In the genomic region with DNA sequence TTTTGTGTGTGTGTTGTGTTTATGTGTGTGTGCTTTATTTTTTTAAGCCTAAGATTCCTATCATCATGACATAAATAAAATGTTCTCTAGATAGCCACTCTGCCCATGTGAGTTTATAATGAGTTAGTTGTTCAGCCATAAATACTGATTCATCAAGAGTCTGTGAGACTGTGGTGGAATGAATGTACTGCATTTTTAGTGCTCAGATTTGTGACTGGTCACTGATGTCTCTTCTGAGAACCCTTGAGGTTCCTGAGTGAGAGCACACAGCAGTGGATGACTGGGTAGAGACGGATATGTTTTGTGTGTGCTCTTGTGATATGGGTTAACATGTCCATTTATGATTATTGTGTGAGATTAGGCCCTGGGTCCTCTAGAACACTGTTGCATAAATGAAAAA, we compare ENCODE assay signal across 15 cellular contexts. TPM values are rescaled to one million over a fixed set of nuclear protein-coding genes. Genes with fewer than 3 reads are reported as not detected.
DNase-seq lines count a peak whose midpoint lies in the region; ATAC-seq and TF ChIP-seq lines count a peak whose summit lies in the region.
"Had no signal": no experiment of that assay in that cellular context is flagged by ENCODE, and none has a peak within 500 bp of the region (broad histone marks: within the 10 kb centered on the region; RNA-seq: fewer than 3 reads in every experiment).

No MANE protein-coding gene starts in this region.

- peaks cover 7% of the 10 kb centered on the region for H3K4me1 ChIP-seq in GM23248 (ENCODE audit: insufficient read depth)
- H3K4me1 ChIP-seq: BLaER1, breast epithelium, psoas muscle had no signal

- no peaks in the 10 kb centered on the region for H3K27me3 ChIP-seq in CD4-positive, alpha-beta T cell (ENCODE audit: control insufficient read depth, insufficient read depth, low read length)
- no peaks in the 10 kb centered on the region for H3K27me3 ChIP-seq in GM23248 (replicated peaks; ENCODE audit: insufficient read depth)
- H3K27me3 ChIP-seq: BLaER1, breast epithelium had no signal

- H3K4me3 Mint-ChIP-seq in CD4-positive, alpha-beta T cell, result no peak overlapping the region
- H3K4me3 Mint-ChIP-seq in natural killer cell, result no peak overlapping the region
- H3K4me3 Mint-ChIP-seq in T-helper 2 cell treated with Interferon-gamma antibody and Interleukin-4, amounts not matched to agents 5 μg/mL and 100 μg/mL, for 36 hours, result no peak overlapping the region

- TF ChIP-seq CTCF in CD4-positive, alpha-beta T cell (IDR thresholded peaks at IDR 0.05), result no peak
- no peak for TF ChIP-seq CTCF in natural killer cell (IDR thresholded peaks at IDR 0.05)

- no peaks in the 10 kb centered on the region for H3K9me3 ChIP-seq in CD4-positive, alpha-beta T cell (ENCODE audit: control insufficient read depth, low read length)
- no peaks in the 10 kb centered on the region for H3K9me3 ChIP-seq in GM23248 (ENCODE audit: low read depth)
- H3K9me3 ChIP-seq: BLaER1, breast epithelium, psoas muscle had no signal

- no peak for DNase-seq in CD4-positive, alpha-beta T cell
- DNase-seq in GM23248, result peak; percentile 67
- DNase-seq in astrocyte of the hippocampus (ENCODE audit: low read depth, low spot score), result peak; percentile 31
- no peak for DNase-seq in natural killer cell
- DNase-seq in T-helper 2 cell treated with Interferon-gamma antibody and Interleukin-4, amounts not matched to agents 5 μg/mL and 100 μg/mL, for 36 hours (ENCODE audit: low spot score), result no peak
- DNase-seq in NCI-H510A (lab: John Stamatoyannopoulos, UW), result no peak
- DNase-seq: activated naive CD4-positive, alpha-beta T cell treated with Interleukin-2 at 50 U/mL for 16 hours; effector memory CD4-positive, alpha-beta T cell; GOT3; NCI-H187; psoas muscle had no signal

- peak overlapping the region; percentile 10 for H3K27ac Mint-ChIP-seq in CD4-positive, alpha-beta T cell
- peak overlapping the region; percentile 93 to 95 for H3K27ac Mint-ChIP-seq in natural killer cell
- no peak overlapping the region for H3K27ac Mint-ChIP-seq in T-helper 2 cell treated with Interferon-gamma antibody and Interleukin-4, amounts not matched to agents 5 μg/mL and 100 μg/mL, for 36 hours

- no peak overlapping the region for H2AFZ ChIP-seq in GM23248

- H3K9me2 ChIP-seq in GM23248 (ENCODE audit: insufficient read depth), result no peaks in the 10 kb centered on the region

- WGBS in GM23248 (ENCODE audit: low coverage in 1 of 2, low lambda C conversion rate in 2 of 2, missing lambda C conversion rate in 2 of 2), 2 experiments, result 76% methylated on average over 1 of the region's 1 CpG

- no peak overlapping the region for H3K9ac ChIP-seq in GM23248
- H3K9ac ChIP-seq: BLaER1 had no signal

- ATAC-seq in CD4-positive, alpha-beta T cell (ENCODE audit: poor library complexity), result no peak
- ATAC-seq in natural killer cell (no peak), HG03025 (IDR thresholded peaks at IDR 0.05; ENCODE audit: low FRiP score, unreplicated experiment) (no peak)

- no peak overlapping the region for H3K4me3 ChIP-seq in GM23248
- H3K4me3 ChIP-seq: BLaER1, breast epithelium, psoas muscle, SK-N-MC had no signal

- peaks cover 96% of the 10 kb centered on the region for H3K36me3 Mint-ChIP-seq in CD4-positive, alpha-beta T cell (ENCODE audit: low read depth)
- H3K36me3 Mint-ChIP-seq in natural killer cell, result peaks cover 49% of the 10 kb centered on the region
- H3K36me3 Mint-ChIP-seq in T-helper 2 cell treated with Interferon-gamma antibody and Interleukin-4, amounts not matched to agents 5 μg/mL and 100 μg/mL, for 36 hours (ENCODE audit: low read depth), result peaks cover 62% of the 10 kb centered on the region

- H3K27me3 Mint-ChIP-seq in CD4-positive, alpha-beta T cell, result no peaks in the 10 kb centered on the region
- no peaks in the 10 kb centered on the region for H3K27me3 Mint-ChIP-seq in natural killer cell (ENCODE audit: low read depth in 2 of 2)
- H3K27me3 Mint-ChIP-seq in T-helper 2 cell treated with Interferon-gamma antibody and Interleukin-4, amounts not matched to agents 5 μg/mL and 100 μg/mL, for 36 hours (ENCODE audit: low read depth), result no peaks in the 10 kb centered on the region

- CTCF ChIA-PET in CD4-positive, alpha-beta T cell (lab: Charles Lee), result no interaction called here

- no peaks in the 10 kb centered on the region for H4K20me1 ChIP-seq in GM23248 (ENCODE audit: insufficient read depth)

- no peaks in the 10 kb centered on the region for H3K9me3 Mint-ChIP-seq in CD4-positive, alpha-beta T cell
- H3K9me3 Mint-ChIP-seq in natural killer cell, result no peaks in the 10 kb centered on the region
- no peaks in the 10 kb centered on the region for H3K9me3 Mint-ChIP-seq in T-helper 2 cell treated with Interferon-gamma antibody and Interleukin-4, amounts not matched to agents 5 μg/mL and 100 μg/mL, for 36 hours

- H3K79me2 ChIP-seq in GM23248 (ENCODE audit: insufficient read depth), result peaks cover 97% of the 10 kb centered on the region

- H3K4me2 ChIP-seq in GM23248 (ENCODE audit: unreplicated experiment), result no peak overlapping the region
- H3K4me2 ChIP-seq: BLaER1 had no signal

- in situ Hi-C loops in GM23248 (cut with MboI), result no loop called here

- H3K4me1 Mint-ChIP-seq in CD4-positive, alpha-beta T cell (ENCODE audit: low read depth), result peaks cover 16% of the 10 kb centered on the region
- H3K4me1 Mint-ChIP-seq in natural killer cell, result peaks cover 20 to 22% of the 10 kb centered on the region in 2 donors
- peaks cover 38% of the 10 kb centered on the region for H3K4me1 Mint-ChIP-seq in T-helper 2 cell treated with Interferon-gamma antibody and Interleukin-4, amounts not matched to agents 5 μg/mL and 100 μg/mL, for 36 hours (ENCODE audit: low read depth)

- POLR2A ChIA-PET in CD4-positive, alpha-beta T cell (lab: Charles Lee), result no interaction called here

- intact Hi-C loops in CD4-positive, alpha-beta T cell (cut with DNase I, micrococcal nuclease), result no loop called here
- intact Hi-C loops in natural killer cell (cut with micrococcal nuclease), result no loop called here

- H3F3A ChIP-seq in GM23248 (ENCODE audit: insufficient read depth), result peaks cover 40% of the 10 kb centered on the region

- peaks cover 84% of the 10 kb centered on the region for H3K36me3 ChIP-seq in GM23248 (ENCODE audit: low read depth)

- no peak overlapping the region for H3K27ac ChIP-seq in CD4-positive, alpha-beta T cell (ENCODE audit: low read depth, low read length)
- peak overlapping the region; percentile 51 for H3K27ac ChIP-seq in GM23248
- H3K27ac ChIP-seq: BLaER1, breast epithelium, psoas muscle, SK-N-MC had no signal

RNA-seq across cellular contexts. Expression of a gene that starts 51.2 kb away (rescaled TPM):
- total RNA-seq in CD4-positive, alpha-beta T cell, result 10 to 100 TPM; 58.5 to 67.6 TPM
- total RNA-seq in GM23248 (2014; rRNA removed; shearing (Covaris generic)), result 45.0 and 62.0 TPM in 2 replicates
- polyA plus RNA-seq in GM23248 (2016; fragmentation: Nextera tagmentation; extraction: Ambion mirVana), result 31.7 and 35.0 TPM in 2 replicates
- total RNA-seq in natural killer cell, result 100 to 1,000 TPM; 106 to 154 (median 140) TPM

Comparison
In these comparisons a context has a peak if more than half of its experiments do, and no peak if none do; other contexts are left out.
1. DNase-seq: peak in GM23248 (single experiment) and astrocyte of the hippocampus (single experiment); none in CD4-positive, alpha-beta T cell (0 of 10), natural killer cell (single experiment), T-helper 2 cell treated with Interferon-gamma antibody and Interleukin-4, amounts not matched to agents 5 μg/mL and 100 μg/mL, for 36 hours (single experiment) and NCI-H510A (single experiment).